ENCODE assay signal across 8 cellular contexts in genomic region chrX:70289793-70290770, GRCh38. TPM values are rescaled to one million over a fixed set of nuclear protein-coding genes. Genes with fewer than 3 reads are reported as not detected.
A peak's percentile ranks its signal among the peaks of the same experiment; 100 is the strongest.
DNase-seq lines count a peak whose midpoint lies in the region; ATAC-seq and TF ChIP-seq lines count a peak whose summit lies in the region.

A gene with protein sequence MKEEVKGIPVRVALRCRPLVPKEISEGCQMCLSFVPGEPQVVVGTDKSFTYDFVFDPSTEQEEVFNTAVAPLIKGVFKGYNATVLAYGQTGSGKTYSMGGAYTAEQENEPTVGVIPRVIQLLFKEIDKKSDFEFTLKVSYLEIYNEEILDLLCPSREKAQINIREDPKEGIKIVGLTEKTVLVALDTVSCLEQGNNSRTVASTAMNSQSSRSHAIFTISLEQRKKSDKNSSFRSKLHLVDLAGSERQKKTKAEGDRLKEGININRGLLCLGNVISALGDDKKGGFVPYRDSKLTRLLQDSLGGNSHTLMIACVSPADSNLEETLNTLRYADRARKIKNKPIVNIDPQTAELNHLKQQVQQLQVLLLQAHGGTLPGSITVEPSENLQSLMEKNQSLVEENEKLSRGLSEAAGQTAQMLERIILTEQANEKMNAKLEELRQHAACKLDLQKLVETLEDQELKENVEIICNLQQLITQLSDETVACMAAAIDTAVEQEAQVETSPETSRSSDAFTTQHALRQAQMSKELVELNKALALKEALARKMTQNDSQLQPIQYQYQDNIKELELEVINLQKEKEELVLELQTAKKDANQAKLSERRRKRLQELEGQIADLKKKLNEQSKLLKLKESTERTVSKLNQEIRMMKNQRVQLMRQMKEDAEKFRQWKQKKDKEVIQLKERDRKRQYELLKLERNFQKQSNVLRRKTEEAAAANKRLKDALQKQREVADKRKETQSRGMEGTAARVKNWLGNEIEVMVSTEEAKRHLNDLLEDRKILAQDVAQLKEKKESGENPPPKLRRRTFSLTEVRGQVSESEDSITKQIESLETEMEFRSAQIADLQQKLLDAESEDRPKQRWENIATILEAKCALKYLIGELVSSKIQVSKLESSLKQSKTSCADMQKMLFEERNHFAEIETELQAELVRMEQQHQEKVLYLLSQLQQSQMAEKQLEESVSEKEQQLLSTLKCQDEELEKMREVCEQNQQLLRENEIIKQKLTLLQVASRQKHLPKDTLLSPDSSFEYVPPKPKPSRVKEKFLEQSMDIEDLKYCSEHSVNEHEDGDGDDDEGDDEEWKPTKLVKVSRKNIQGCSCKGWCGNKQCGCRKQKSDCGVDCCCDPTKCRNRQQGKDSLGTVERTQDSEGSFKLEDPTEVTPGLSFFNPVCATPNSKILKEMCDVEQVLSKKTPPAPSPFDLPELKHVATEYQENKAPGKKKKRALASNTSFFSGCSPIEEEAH (plus strand): TSS chrX:70290104. CDS start chrX:70290459, 355 bp downstream.
A gene with protein sequence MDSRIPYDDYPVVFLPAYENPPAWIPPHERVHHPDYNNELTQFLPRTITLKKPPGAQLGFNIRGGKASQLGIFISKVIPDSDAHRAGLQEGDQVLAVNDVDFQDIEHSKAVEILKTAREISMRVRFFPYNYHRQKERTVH (minus strand): TSS chrX:70289927. CDS start chrX:70289341, 586 bp downstream.

- H3K9me2 ChIP-seq in OCI-LY1 (ENCODE audit: low read depth, low read length): no peaks in the 10 kb centered on the region

- DNase-seq in D341Med (ENCODE audit: low spot score): peak; percentile 95
- peak; percentile 86 for DNase-seq in HT1080 (ENCODE audit: low read depth)
- peak; percentile 69 for DNase-seq in activated T-cell treated with anti-CD3 and anti-CD28 coated beads for 24 hours (ENCODE audit: low read depth)
- peak; percentile 20 for DNase-seq in epithelial cell of prostate (ENCODE audit: low read depth, low spot score)
- DNase-seq in stimulated activated CD8-positive, alpha-beta memory T cell treated with anti-CD3 and anti-CD28 coated beads, Interleukin-4, amount 100 ng/mL, for 4 hours (ENCODE audit: low read depth in 2 of 2, low spot score in 1 of 2): peak; percentile 23 to 52

- no peak within 1 kb of the TSS; the same call in 1 of the 2 replicates for H2AFZ ChIP-seq in OCI-LY1 (ENCODE audit: low read length)

- peaks cover 19% of the 10 kb centered on the region for H3K79me2 ChIP-seq in OCI-LY1 (ENCODE audit: insufficient read depth, low read length)

- no peaks in the 10 kb centered on the region for H4K20me1 ChIP-seq in OCI-LY1 (ENCODE audit: insufficient read depth, low read length)

- peak within 1 kb of the TSS; percentile 85 for H3K4me2 ChIP-seq in OCI-LY1 (ENCODE audit: low read length)

- H3K27me3 ChIP-seq in OCI-LY1 (ENCODE audit: insufficient read depth, low read length) (no peaks in the 10 kb centered on the region), mucosa of rectum (ENCODE audit: control insufficient read depth in 2 of 2, insufficient read depth in 2 of 2, low read length in 2 of 2) (no peaks in the 10 kb centered on the region)

- H3K9me3 ChIP-seq in OCI-LY1 (ENCODE audit: low read length): no peaks in the 10 kb centered on the region
- no peaks in the 10 kb centered on the region for H3K9me3 ChIP-seq in mucosa of rectum (ENCODE audit: control insufficient read depth in 2 of 2, low read length in 2 of 2)

- H3F3A ChIP-seq in OCI-LY1 (ENCODE audit: insufficient read depth, low read length): no peaks in the 10 kb centered on the region

- H3K4me3 ChIP-seq in OCI-LY1 (ENCODE audit: low read depth, low read length, poor library complexity, severe bottlenecking) (peak within 1 kb of the TSS; percentile 94), mucosa of rectum (ENCODE audit: low read length in 2 of 2) (peak within 1 kb of the TSS; percentile 76 to 83)

- peak within 1 kb of the TSS; percentile 76 for H3K27ac ChIP-seq in OCI-LY1 (ENCODE audit: low read depth, low read length, poor library complexity, severe bottlenecking)
- H3K27ac ChIP-seq in epithelial cell of prostate: peak within 1 kb of the TSS; percentile 46
- peak within 1 kb of the TSS; percentile 57 to 60 for H3K27ac ChIP-seq in mucosa of rectum (ENCODE audit: low read depth in 2 of 2, low read length in 2 of 2)

- TF ChIP-seq CTCF in OCI-LY1 (IDR thresholded peaks at IDR 0.05; ENCODE audit: low read length): no peak

- H3K36me3 ChIP-seq in OCI-LY1 (ENCODE audit: insufficient read depth, low read length): peaks cover 34% of the 10 kb centered on the region
- peaks cover 0 to 7% of the 10 kb centered on the region in 2 donors for H3K36me3 ChIP-seq in mucosa of rectum (ENCODE audit: control insufficient read depth in 2 of 2, insufficient read depth in 2 of 2, low read length in 2 of 2)

- H3K9ac ChIP-seq in OCI-LY1 (ENCODE audit: low read length) (peak within 1 kb of the TSS; percentile 87), mucosa of rectum (ENCODE audit: low read depth in 1 of 2, low read length in 2 of 2) (peak within 1 kb of the TSS; percentile 70 to 76)

- ATAC-seq in GM21367 (IDR thresholded peaks at IDR 0.05; ENCODE audit: unreplicated experiment): peak; percentile 94

- H3K4me1 ChIP-seq in OCI-LY1 (ENCODE audit: insufficient read depth, low read length, severe bottlenecking) (peaks cover 28% of the 10 kb centered on the region), mucosa of rectum (ENCODE audit: control insufficient read depth in 2 of 2, insufficient read depth in 2 of 2, low read length in 2 of 2) (peaks cover 0 to 6% of the 10 kb centered on the region in 2 donors)

RNA-seq across cellular contexts. Expression of the first gene that starts in this region (rescaled TPM):
- 29.8 and 30.6 TPM in 2 replicates for total RNA-seq in HT1080 (2014; rRNA removed; shearing (Covaris generic))
- polyA plus RNA-seq in HT1080 (2015; cell fraction: cytosol; rRNA removed): 19.1 and 21.2 TPM in 2 replicates
- polyA plus RNA-seq in HT1080 (2015; cell fraction: nucleus; rRNA removed): 40.2 and 41.7 TPM in 2 replicates

RNA-seq across cellular contexts. Expression of the second gene that starts in this region (rescaled TPM):
- 59.2 and 68.4 TPM in 2 replicates for total RNA-seq in HT1080 (2014; rRNA removed; shearing (Covaris generic))
- 64.8 and 67.6 TPM in 2 replicates for polyA plus RNA-seq in HT1080 (2015; cell fraction: cytosol; rRNA removed)
- 49.6 and 53.7 TPM in 2 replicates for polyA plus RNA-seq in HT1080 (2015; cell fraction: nucleus; rRNA removed)

Comparison
In these comparisons a context has a peak if more than half of its experiments do, and no peak if none do; other contexts are left out.
1. Peak in every context shown above with its lines: DNase-seq, ATAC-seq, H3K4me3 ChIP-seq and H3K27ac ChIP-seq.
2. DNase-seq: peak in every context shown above with its lines; median percentile 95 in D341Med; 86 in HT1080; 69 in activated T-cell treated with anti-CD3 and anti-CD28 coated beads for 24 hours; 38 in stimulated activated CD8-positive, alpha-beta memory T cell treated with anti-CD3 and anti-CD28 coated beads, Interleukin-4, amount 100 ng/mL, for 4 hours; 20 in epithelial cell of prostate.